ENCODE assay signal across 8 cellular contexts in genomic region chrX:45801554-45801953, GRCh38.
A peak's percentile ranks its signal among the peaks of the same experiment; 100 is the strongest.
DNase-seq lines count a peak whose midpoint lies in the region; ATAC-seq and TF ChIP-seq lines count a peak whose summit lies in the region.

No MANE protein-coding gene starts in this region.

- peaks cover 75% of the 10 kb centered on the region for H3K4me1 Mint-ChIP-seq in activated naive CD4-positive, alpha-beta T cell treated with anti-CD3 and anti-CD28 coated beads for 36 hours (ENCODE audit: low read depth)
- H3K4me1 Mint-ChIP-seq in activated B cell treated with CpG ODN at 0.5 μM for 24 hours, result peaks cover 13% of the 10 kb centered on the region

- intact Hi-C loops in activated naive CD4-positive, alpha-beta T cell treated with anti-CD3 and anti-CD28 coated beads for 36 hours (cut with micrococcal nuclease), result loop anchor here (1.0 to 10.0 kb wide), 4 partner anchors 42 to 521 kb away; no protein-coding TSS in a partner anchor
- intact Hi-C loops in activated B cell treated with CpG ODN at 0.5 μM for 24 hours (cut with micrococcal nuclease), result loop anchor here (1.0 to 10.0 kb wide), 3 partner anchors 30 to 47 kb away; no protein-coding TSS in a partner anchor

- CTCF ChIA-PET in activated naive CD4-positive, alpha-beta T cell treated with anti-CD3 and anti-CD28 coated beads for 36 hours (lab: Charles Lee), result interaction anchor here (0.9 to 1.4 kb wide), 9 partner anchors 8 to 48 kb away, joined by 3 to 5 read pairs (median 4); no protein-coding TSS in a partner anchor
- CTCF ChIA-PET in activated B cell treated with CpG ODN at 0.5 μM for 24 hours (lab: Charles Lee), result interaction anchor here (0.6 to 2.4 kb wide), 5 partner anchors 18 to 607 kb away, joined by 3 to 8 read pairs (median 3); no protein-coding TSS in a partner anchor

- peak overlapping the region; percentile 70 for H3K27ac Mint-ChIP-seq in activated naive CD4-positive, alpha-beta T cell treated with anti-CD3 and anti-CD28 coated beads for 36 hours
- H3K27ac Mint-ChIP-seq in activated B cell treated with CpG ODN at 0.5 μM for 24 hours, result no peak overlapping the region

- no peaks in the 10 kb centered on the region for H3K27me3 Mint-ChIP-seq in activated naive CD4-positive, alpha-beta T cell treated with anti-CD3 and anti-CD28 coated beads for 36 hours (ENCODE audit: low read depth)
- no peaks in the 10 kb centered on the region for H3K27me3 Mint-ChIP-seq in activated B cell treated with CpG ODN at 0.5 μM for 24 hours

- DNase-seq in activated naive CD4-positive, alpha-beta T cell treated with anti-CD3 and anti-CD28 coated beads for 36 hours, result no peak
- DNase-seq in activated naive CD4-positive, alpha-beta T cell treated with Interleukin-2 at 50 U/mL for 16 hours, result no peak
- DNase-seq in LHCN-M2 (ENCODE audit: low read depth) (peak; percentile 69), activated B cell treated with CpG ODN at 0.5 μM for 24 hours (no peak), left lobe of liver (ENCODE audit: low spot score) (no peak), HuH-7.5 (ENCODE audit: low spot score) (no peak), AG08395 (ENCODE audit: low spot score) (no peak)

- no peak overlapping the region for H3K4me3 Mint-ChIP-seq in activated naive CD4-positive, alpha-beta T cell treated with anti-CD3 and anti-CD28 coated beads for 36 hours
- no peak overlapping the region for H3K4me3 Mint-ChIP-seq in activated B cell treated with CpG ODN at 0.5 μM for 24 hours

- no peak for TF ChIP-seq CTCF in activated B cell treated with CpG ODN at 0.5 μM for 24 hours (IDR thresholded peaks at IDR 0.05)

- H3K9me3 Mint-ChIP-seq in activated naive CD4-positive, alpha-beta T cell treated with anti-CD3 and anti-CD28 coated beads for 36 hours, result no peaks in the 10 kb centered on the region
- H3K9me3 Mint-ChIP-seq in activated B cell treated with CpG ODN at 0.5 μM for 24 hours, result no peaks in the 10 kb centered on the region

- ATAC-seq in activated B cell treated with CpG ODN at 0.5 μM for 24 hours (ENCODE audit: low read depth) (peak; percentile 50), left lobe of liver (peak; percentile 54), HG03520 (IDR thresholded peaks at IDR 0.05; ENCODE audit: unreplicated experiment) (no peak)

- POLR2A ChIA-PET in activated B cell treated with CpG ODN at 0.5 μM for 24 hours (lab: Charles Lee), result interaction anchor here (0.7 kb wide), 1 partner anchor 252 kb away, joined by 7 read pairs; no protein-coding TSS in a partner anchor

- H3K36me3 Mint-ChIP-seq in activated naive CD4-positive, alpha-beta T cell treated with anti-CD3 and anti-CD28 coated beads for 36 hours (ENCODE audit: low read depth), result peaks cover 11% of the 10 kb centered on the region
- H3K36me3 Mint-ChIP-seq in activated B cell treated with CpG ODN at 0.5 μM for 24 hours (ENCODE audit: low read depth), result no peaks in the 10 kb centered on the region
